3 cellular contexts compared by ENCODE assay signal in genomic region chr2:233538741-233539140, GRCh38.
"Had no signal": no experiment of that assay in that cellular context is flagged by ENCODE, and none has a peak within 500 bp of the region (broad histone marks: within the 10 kb centered on the region; RNA-seq: fewer than 3 reads in every experiment).

No MANE protein-coding gene starts in this region.

- ATAC-seq: GM12878 had no signal

- DNase-seq: GDM1, GF-D8 had no signal

- H3K4me3 ChIP-seq: GM12878 had no signal
